ENCODE assay signal across 36 cellular contexts in the genomic region with DNA sequence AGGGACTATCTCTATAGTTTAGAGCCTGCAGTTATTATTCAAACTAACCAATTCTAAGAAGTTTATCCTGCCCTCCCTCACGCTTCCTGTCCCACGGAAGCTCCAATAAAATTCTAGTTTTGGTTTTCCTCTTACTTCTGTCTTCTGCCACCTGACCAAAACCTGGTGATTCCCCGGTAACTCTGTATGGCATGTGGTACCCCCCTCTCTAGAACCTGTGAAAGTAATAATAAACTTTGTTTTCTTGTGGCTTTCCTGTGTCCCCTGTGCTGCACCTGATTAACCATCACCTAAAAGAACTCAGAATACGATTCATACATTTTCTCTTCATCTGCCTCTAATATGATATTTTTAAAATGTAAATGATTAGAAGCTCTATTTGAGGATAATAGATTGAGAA.
"Had no signal": no experiment of that assay in that cellular context is flagged by ENCODE, and none has a peak within 500 bp of the region (broad histone marks: within the 10 kb centered on the region; RNA-seq: fewer than 3 reads in every experiment).

No MANE protein-coding gene starts in this region.

- FAIRE-seq: endometrium, endothelial cell of umbilical vein, frontal cortex had no signal

- H3K4me3 ChIP-seq: adrenal gland, body of pancreas, breast epithelium, cardiac muscle cell, colonic mucosa had no signal

- H3K27ac ChIP-seq: adrenal gland, body of pancreas, breast epithelium, cardiac muscle cell, colonic mucosa, epithelial cell of prostate, WERI-Rb-1 had no signal

- H3K36me3 Mint-ChIP-seq: activated CD4-positive, alpha-beta memory T cell treated with anti-CD3 and anti-CD28 coated beads for 36 hours; activated CD8-positive, alpha-beta memory T cell treated with anti-CD3 and anti-CD28 coated beads, Interleukin-2, amount 10 ng/mL, durations not matched to agents 7 days and 5 days; activated naive CD4-positive, alpha-beta T cell treated with anti-CD3 and anti-CD28 coated beads, Interleukin-2, amount 50 U/mL, for 24 hours; activated naive CD8-positive, alpha-beta T cell treated with anti-CD3 and anti-CD28 coated beads for 36 hours had no signal

- DNase-seq: activated B cell treated with CpG ODN at 0.5 μM for 24 hours; activated CD4-positive, alpha-beta memory T cell treated with anti-CD3 and anti-CD28 coated beads for 36 hours; activated CD4-positive, alpha-beta T cell treated with anti-CD3 and anti-CD28 coated beads for 48 hours; activated CD8-positive, alpha-beta memory T cell treated with anti-CD3 and anti-CD28 coated beads, Interleukin-2, amount 10 ng/mL, durations not matched to agents 7 days and 5 days; activated CD8-positive, alpha-beta memory T cell treated with anti-CD3 and anti-CD28 coated beads, Interleukin-2, amount 50 U/mL, for 4 hours; activated CD8-positive, alpha-beta T cell treated with anti-CD3 and anti-CD28 coated beads, Interleukin-2, amount 10 ng/mL, durations not matched to agents 7 days and 5 days; activated effector memory CD4-positive, alpha-beta T cell treated with anti-CD3 and anti-CD28 coated beads, Interleukin-2, amount 50 U/mL, for 16 hours; activated naive CD4-positive, alpha-beta T cell treated with anti-CD3 and anti-CD28 coated beads for 36 hours; activated naive CD8-positive, alpha-beta T cell treated with anti-CD3 and anti-CD28 coated beads for 36 hours; activated naive CD8-positive, alpha-beta T cell treated with anti-CD3 and anti-CD28 coated beads, Interleukin-2, amount 50 U/mL, for 24 hours; activated T-cell treated with anti-CD3 and anti-CD28 coated beads, Interleukin-2, amount 50 U/mL, for 1 hour; activated T-cell treated with anti-CD3 and anti-CD28 coated beads, Interleukin-2, amount 50 U/mL, for 48 hours; adrenal gland; amygdala; aorta; body of pancreas; central memory CD4-positive, alpha-beta T cell; cerebellar nuclear complex; colonic mucosa; effector CD8-positive, alpha-beta T cell; foreskin fibroblast; head of caudate nucleus; hippocampal formation; T1000; WERI-Rb-1 had no signal

- H3K9me3 ChIP-seq: adrenal gland, body of pancreas, breast epithelium, colonic mucosa had no signal

- ATAC-seq: activated CD4-positive, CD25-positive, alpha-beta regulatory T cell treated with anti-CD3 and anti-CD28 coated beads, Interleukin-2, amount 50 U/mL, for 24 hours; activated CD8-positive, alpha-beta memory T cell treated with anti-CD3 and anti-CD28 coated beads, Interleukin-2, amount 10 ng/mL, durations not matched to agents 7 days and 5 days; activated CD8-positive, alpha-beta T cell treated with anti-CD3 and anti-CD28 coated beads, Interleukin-2, amount 10 ng/mL, durations not matched to agents 7 days and 5 days; activated naive CD8-positive, alpha-beta T cell treated with anti-CD3 and anti-CD28 coated beads, Interleukin-2, amount 50 U/mL, for 24 hours; body of pancreas had no signal

- H3K4me3 Mint-ChIP-seq: activated B cell treated with CpG ODN at 0.5 μM for 24 hours; activated CD4-positive, alpha-beta memory T cell treated with anti-CD3 and anti-CD28 coated beads for 36 hours; activated CD8-positive, alpha-beta memory T cell treated with anti-CD3 and anti-CD28 coated beads, Interleukin-2, amount 10 ng/mL, durations not matched to agents 7 days and 5 days; activated CD8-positive, alpha-beta T cell treated with anti-CD3 and anti-CD28 coated beads, Interleukin-2, amount 10 ng/mL, durations not matched to agents 7 days and 5 days; activated naive CD4-positive, alpha-beta T cell treated with anti-CD3 and anti-CD28 coated beads for 36 hours; activated naive CD4-positive, alpha-beta T cell treated with anti-CD3 and anti-CD28 coated beads, Interleukin-2, amount 50 U/mL, for 24 hours; activated naive CD8-positive, alpha-beta T cell treated with anti-CD3 and anti-CD28 coated beads for 36 hours; activated naive CD8-positive, alpha-beta T cell treated with anti-CD3 and anti-CD28 coated beads, Interleukin-2, amount 50 U/mL, for 24 hours; activated T-helper 1 cell treated with anti-CD3 and anti-CD28 coated beads, Interleukin-12 subunit alpha, Interleukin-12 subunit beta, Interleukin-2, Interleukin-4 antibody, amounts not matched to agents 30 ng/mL and 10 ng/mL and 1 ng/mL, durations not matched to agents 14 hours and 24 hours and 36 hours; T-helper 2 cell treated with Interferon-gamma antibody and Interleukin-4, amounts not matched to agents 5 μg/mL and 100 μg/mL, for 36 hours had no signal

- H3K4me1 ChIP-seq: adrenal gland, breast epithelium, colonic mucosa had no signal

- H3K4me1 Mint-ChIP-seq: activated B cell treated with CpG ODN at 0.5 μM for 24 hours; activated CD8-positive, alpha-beta memory T cell treated with anti-CD3 and anti-CD28 coated beads, Interleukin-2, amount 10 ng/mL, durations not matched to agents 7 days and 5 days; activated naive CD4-positive, alpha-beta T cell treated with anti-CD3 and anti-CD28 coated beads, Interleukin-2, amount 50 U/mL, for 24 hours; activated naive CD8-positive, alpha-beta T cell treated with anti-CD3 and anti-CD28 coated beads for 36 hours; activated naive CD8-positive, alpha-beta T cell treated with anti-CD3 and anti-CD28 coated beads, Interleukin-2, amount 50 U/mL, for 24 hours had no signal

- H3K27me3 Mint-ChIP-seq: activated naive CD4-positive, alpha-beta T cell treated with anti-CD3 and anti-CD28 coated beads, Interleukin-2, amount 50 U/mL, for 24 hours; activated naive CD8-positive, alpha-beta T cell treated with anti-CD3 and anti-CD28 coated beads for 36 hours; activated naive CD8-positive, alpha-beta T cell treated with anti-CD3 and anti-CD28 coated beads, Interleukin-2, amount 50 U/mL, for 24 hours had no signal

- H3K27me3 ChIP-seq: adrenal gland, body of pancreas, breast epithelium, cardiac muscle cell, colonic mucosa had no signal

- H3K36me3 ChIP-seq: adrenal gland, breast epithelium, cardiac muscle cell, colonic mucosa, WERI-Rb-1 had no signal

- H3K27ac Mint-ChIP-seq: activated B cell treated with CpG ODN at 0.5 μM for 24 hours; activated CD4-positive, alpha-beta memory T cell treated with anti-CD3 and anti-CD28 coated beads for 36 hours; activated CD8-positive, alpha-beta memory T cell treated with anti-CD3 and anti-CD28 coated beads, Interleukin-2, amount 10 ng/mL, durations not matched to agents 7 days and 5 days; activated CD8-positive, alpha-beta T cell treated with anti-CD3 and anti-CD28 coated beads, Interleukin-2, amount 10 ng/mL, durations not matched to agents 7 days and 5 days; activated naive CD4-positive, alpha-beta T cell treated with anti-CD3 and anti-CD28 coated beads for 36 hours; activated naive CD4-positive, alpha-beta T cell treated with anti-CD3 and anti-CD28 coated beads, Interleukin-2, amount 50 U/mL, for 24 hours; activated naive CD8-positive, alpha-beta T cell treated with anti-CD3 and anti-CD28 coated beads for 36 hours; activated naive CD8-positive, alpha-beta T cell treated with anti-CD3 and anti-CD28 coated beads, Interleukin-2, amount 50 U/mL, for 24 hours; activated T-helper 1 cell treated with anti-CD3 and anti-CD28 coated beads, Interleukin-12 subunit alpha, Interleukin-12 subunit beta, Interleukin-2, Interleukin-4 antibody, amounts not matched to agents 30 ng/mL and 10 ng/mL and 1 ng/mL, durations not matched to agents 14 hours and 24 hours and 36 hours; activated T-helper 2 cell treated with anti-CD3 and anti-CD28 coated beads, Interferon-gamma antibody, Interleukin-2, Interleukin-4, amounts not matched to agents 10 μg/mL and 5 μg/mL and 100 μg/mL, durations not matched to agents 14 hours and 24 hours and 36 hours; T-helper 2 cell treated with Interferon-gamma antibody and Interleukin-4, amounts not matched to agents 5 μg/mL and 100 μg/mL, for 36 hours had no signal
